In genomic region chrX:19343462-19344206, GRCh38 we compare ENCODE assay signal across 8 cellular contexts. TPM values are rescaled to one million over a fixed set of nuclear protein-coding genes. Genes with fewer than 3 reads are reported as not detected.
DNase-seq lines count a peak whose midpoint lies in the region; ATAC-seq and TF ChIP-seq lines count a peak whose summit lies in the region.

Gene PDHA1, plus strand, starts transcription at chrX:19343927. Its CDS starts 111 bp downstream, at chrX:19344038.

- no peaks in the 10 kb centered on the region for H3K9me3 Mint-ChIP-seq in CD8-positive, alpha-beta T cell

- peak within 1 kb of the TSS; percentile 86 for H3K4me3 Mint-ChIP-seq in CD8-positive, alpha-beta T cell

- no peaks in the 10 kb centered on the region for H3K27me3 ChIP-seq in CD8-positive, alpha-beta T cell (ENCODE audit: insufficient read depth, low read length)
- no peaks in the 10 kb centered on the region for H3K27me3 ChIP-seq in ectodermal cell (ENCODE audit: control insufficient read depth, insufficient read depth, low read length, poor library complexity, severe bottlenecking)
- H3K27me3 ChIP-seq in lung (ENCODE audit: control insufficient read depth, insufficient read depth), result no peaks in the 10 kb centered on the region

- H3K4me3 ChIP-seq in CD8-positive, alpha-beta T cell (ENCODE audit: low read depth, low read length), result peak within 1 kb of the TSS; percentile 62
- H3K4me3 ChIP-seq in ectodermal cell (ENCODE audit: insufficient read depth, low read depth, low read length) (peak within 1 kb of the TSS; percentile 72), lung (peak within 1 kb of the TSS; percentile 58)

- no peaks in the 10 kb centered on the region for H3K36me3 ChIP-seq in CD8-positive, alpha-beta T cell (ENCODE audit: insufficient read depth, low read length)
- H3K36me3 ChIP-seq in ectodermal cell (ENCODE audit: control insufficient read depth, insufficient read depth, low read length) (no peaks in the 10 kb centered on the region), lung (ENCODE audit: control insufficient read depth in 2 of 2, insufficient read depth in 2 of 2, low read length in 2 of 2) (peaks cover 0 to 1% of the 10 kb centered on the region in 2 donors)

- WGBS in ectodermal cell, 2 experiments, result 0 to 1% methylated on average over 64 of the region's 64 CpGs
- 0 to 30% methylated on average over 7 to 64 of the region's 64 CpGs for WGBS in lung, 2 donors

- H3K27me3 Mint-ChIP-seq in CD8-positive, alpha-beta T cell (ENCODE audit: low read depth), result no peaks in the 10 kb centered on the region

- DNase-seq in CD8-positive, alpha-beta T cell, result peak; percentile 83 to 94 (median 89)
- peak; percentile 58 for DNase-seq in HS-27A (ENCODE audit: low read depth)
- peak; percentile 41 for DNase-seq in NK-92 (lab: John Stamatoyannopoulos, UW; ENCODE audit: unreplicated experiment)
- DNase-seq in activated CD8-positive, alpha-beta memory T cell treated with anti-CD3 and anti-CD28 coated beads for 1 hour (ENCODE audit: extremely low read depth in 1 of 2, low read depth in 1 of 2), result peak; percentile 81 to 83
- DNase-seq in lung (ENCODE audit: low spot score), result peak; percentile 92
- DNase-seq in stimulated activated CD4-positive, alpha-beta T cell treated with anti-CD3 and anti-CD28 coated beads, TNF-alpha, amount 100 ng/mL, for 4 hours (ENCODE audit: low read depth in 3 of 3), result peak; percentile 67 to 86 (median 84)

- H3K27ac Mint-ChIP-seq in CD8-positive, alpha-beta T cell, result peak within 1 kb of the TSS; percentile 92

- intact Hi-C loops in CD8-positive, alpha-beta T cell (cut with DNase I, micrococcal nuclease), result loop anchor here (1.0 to 5.0 kb wide), 7 partner anchors 9 to 1606 kb away; partner anchors contain the start of genes CDKL5 (in 2 of the 2), PHKA2 (in 1 of the 2) and SCML1 (in 1 of the 2)

- H3K9me3 ChIP-seq in CD8-positive, alpha-beta T cell (ENCODE audit: low read length), result no peaks in the 10 kb centered on the region
- H3K9me3 ChIP-seq in ectodermal cell (ENCODE audit: control insufficient read depth, low read length) (no peaks in the 10 kb centered on the region), lung (ENCODE audit: control insufficient read depth in 2 of 2, insufficient read depth in 1 of 2, low read length in 1 of 2) (no peaks in the 10 kb centered on the region)

- peaks cover 4% of the 10 kb centered on the region for H3K36me3 Mint-ChIP-seq in CD8-positive, alpha-beta T cell

- CTCF ChIA-PET in CD8-positive, alpha-beta T cell (lab: Charles Lee), result no interaction called here

- POLR2A ChIA-PET in CD8-positive, alpha-beta T cell (lab: Charles Lee), result no interaction called here

- no peak for TF ChIP-seq CTCF in CD8-positive, alpha-beta T cell (IDR thresholded peaks at IDR 0.05)
- no peak for TF ChIP-seq CTCF in lung (IDR thresholded peaks at IDR 0.05; ENCODE audit: control extremely low read depth, extremely low read depth)

- peak; percentile 97 for ATAC-seq in CD8-positive, alpha-beta T cell
- ATAC-seq in GM19467 (IDR thresholded peaks at IDR 0.05; ENCODE audit: unreplicated experiment), result peak; percentile 97
- peak; percentile 95 for ATAC-seq in lung (ENCODE audit: insufficient read depth, low FRiP score)

- H3K4me1 Mint-ChIP-seq in CD8-positive, alpha-beta T cell (ENCODE audit: low read depth), result peaks cover 23% of the 10 kb centered on the region

- peaks cover 15% of the 10 kb centered on the region for H3K4me1 ChIP-seq in CD8-positive, alpha-beta T cell (ENCODE audit: insufficient read depth, low read length)
- H3K4me1 ChIP-seq in ectodermal cell (ENCODE audit: control insufficient read depth, insufficient read depth, low read length) (no peaks in the 10 kb centered on the region), lung (ENCODE audit: control insufficient read depth in 2 of 2, insufficient read depth in 2 of 2, low read length in 2 of 2) (peaks cover 2 to 3% of the 10 kb centered on the region in 2 donors)

- H3K27ac ChIP-seq in CD8-positive, alpha-beta T cell (ENCODE audit: low read depth, low read length), result peak within 1 kb of the TSS; percentile 82
- H3K27ac ChIP-seq in ectodermal cell (ENCODE audit: insufficient read depth, low read depth, low read length, poor library complexity, severe bottlenecking) (peak within 1 kb of the TSS; percentile 84), lung (ENCODE audit: low read depth in 1 of 2, low read length in 1 of 2) (peak within 1 kb of the TSS; percentile 79 to 95)

RNA-seq across cellular contexts. Expression of gene PDHA1, which starts in this region (rescaled TPM):
- total RNA-seq in CD8-positive, alpha-beta T cell, result 100 to 1,000 TPM; 107 to 115 TPM
- 205 TPM for polyA plus RNA-seq in ectodermal cell (2013, experiment 1 of 4)
- polyA plus RNA-seq in ectodermal cell (2013, experiment 2 of 4), result 171 TPM
- 112 TPM for polyA plus RNA-seq in ectodermal cell (2013, experiment 3 of 4)
- polyA plus RNA-seq in ectodermal cell (2013, experiment 4 of 4), result 144 TPM
- total RNA-seq in lung, result 100 to 1,000 TPM in 1 of 2 donors, 10 to 100 TPM in 1; 98.9 to 125 TPM
- 100 to 1,000 TPM in 1 of 2 donors, 10 to 100 TPM in 1; 93.7 to 116 TPM for polyA plus RNA-seq in lung

Comparison
In these comparisons a context has a peak if more than half of its experiments do, and no peak if none do; other contexts are left out.
1. Peak in every context shown above with its lines: DNase-seq, ATAC-seq, H3K4me3 ChIP-seq and H3K27ac ChIP-seq.
2. DNase-seq: peak in every context shown above with its lines; median percentile 92 in lung; 89 in CD8-positive, alpha-beta T cell; 84 in stimulated activated CD4-positive, alpha-beta T cell treated with anti-CD3 and anti-CD28 coated beads, TNF-alpha, amount 100 ng/mL, for 4 hours; 82 in activated CD8-positive, alpha-beta memory T cell treated with anti-CD3 and anti-CD28 coated beads for 1 hour; 58 in HS-27A; 41 in NK-92.